34 cellular contexts compared by ENCODE assay signal in genomic region chr10:61181832-61182231, GRCh38.
"Had no signal": no experiment of that assay in that cellular context is flagged by ENCODE, and none has a peak within 500 bp of the region (broad histone marks: within the 10 kb centered on the region; RNA-seq: fewer than 3 reads in every experiment).

No MANE protein-coding gene starts in this region.

- H3K27ac ChIP-seq: KMS-11 had no signal

- DNase-seq: Karpas-422, Kasumi-1, MG63, MM.1S, MV-4-11, NCI-H1048, NCI-H1092, NCI-H1092 treated with DMSO at 0.1 percent for 48 hours, NCI-H1105, NCI-H1105 treated with DMSO at 0.1 percent for 48 hours, NCI-H1417, NCI-H1417 treated with DMSO at 0.1 percent for 48 hours, NCI-H1436, NCI-H1436 treated with DMSO at 0.1 percent for 48 hours, NCI-H146, NCI-H1694, NCI-H1694 treated with DMSO at 0.1 percent for 48 hours, NCI-H187, NCI-H187 treated with DMSO at 0.1 percent for 48 hours, NCI-H1930, NCI-H2029, NCI-H2029 treated with DMSO at 0.1 percent for 48 hours, NCI-H2081, NCI-H2081 treated with DMSO at 0.1 percent for 48 hours, NCI-H2107, NCI-H2171, NCI-H2171 treated with DMSO at 0.1 percent for 48 hours, NCI-H2227 treated with DMSO at 0.1 percent for 48 hours, NCI-H226, NCI-H345, NCI-H446, NCI-H446 treated with DMSO at 0.1 percent for 48 hours, NCI-H510A had no signal

- H3K36me3 ChIP-seq: MG63 had no signal

- H3K4me2 ChIP-seq: KMS-11 had no signal

- H3K9me3 ChIP-seq: MG63 had no signal

- H3K9ac ChIP-seq: KMS-11 had no signal

- H3K4me3 ChIP-seq: MG63 had no signal

- H3K27me3 ChIP-seq: MG63 had no signal
